ENCODE assay signal across 17 cellular contexts in genomic region chr22:46286006-46286405, GRCh38. TPM values are rescaled to one million over a fixed set of nuclear protein-coding genes. Genes with fewer than 3 reads are reported as not detected.
DNase-seq lines count a peak whose midpoint lies in the region; ATAC-seq lines count a peak whose summit lies in the region.
"Had no signal": no experiment of that assay in that cellular context is flagged by ENCODE, and none has a peak within 500 bp of the region (broad histone marks: within the 10 kb centered on the region; RNA-seq: fewer than 3 reads in every experiment).

No MANE protein-coding gene starts in this region.

- peaks cover 90% of the 10 kb centered on the region for H3K36me3 ChIP-seq in adipocyte (ENCODE audit: control insufficient read depth, insufficient read depth, low read length, severe bottlenecking)

- no peak for DNase-seq in activated T-cell treated with anti-CD3 and anti-CD28 coated beads, Interleukin-2, amount 50 U/mL, for 72 hours
- DNase-seq in activated T-cell treated with anti-CD3 and anti-CD28 coated beads, Interleukin-2, amount 50 U/mL, for 48 hours, result no peak
- DNase-seq in adipocyte (ENCODE audit: low read depth) (peak; percentile 63), fibroblast of peridontal ligament (ENCODE audit: extremely low read depth) (peak; percentile 91), nucleus accumbens (lab: John Stamatoyannopoulos, UW) (no peak), NOMO-1 treated with dmso at 0.1 percent for 144 hours (lab: John Stamatoyannopoulos, UW; ENCODE audit: unreplicated experiment) (no peak)
- DNase-seq: COR-L47, DMS153, EL, KBM-7, NCI-H1417 treated with DMSO at 0.1 percent for 48 hours, NCI-H1930, NCI-H2171, NCI-H446 had no signal

- H3K9ac ChIP-seq in adipocyte (ENCODE audit: low read length), result no peak overlapping the region

- no peaks in the 10 kb centered on the region for H3K27me3 Mint-ChIP-seq in activated T-cell treated with anti-CD3 and anti-CD28 coated beads, Interleukin-2, amount 50 U/mL, for 72 hours (ENCODE audit: low read depth)

- ATAC-seq in activated T-cell treated with anti-CD3 and anti-CD28 coated beads, Interleukin-2, amount 50 U/mL, for 72 hours (replicated peaks in 1 of 2), result no peak
- no peak for ATAC-seq in HG02623 (IDR thresholded peaks at IDR 0.05; ENCODE audit: unreplicated experiment)

- no peaks in the 10 kb centered on the region for H3K27me3 ChIP-seq in adipocyte (replicated peaks; ENCODE audit: control insufficient read depth, insufficient read depth, low read length)

- H3K36me3 Mint-ChIP-seq in activated T-cell treated with anti-CD3 and anti-CD28 coated beads, Interleukin-2, amount 50 U/mL, for 72 hours (ENCODE audit: insufficient read depth in 2 of 2), result peaks cover 0 to 2% of the 10 kb centered on the region in 2 donors

- no peaks in the 10 kb centered on the region for H3K9me3 Mint-ChIP-seq in activated T-cell treated with anti-CD3 and anti-CD28 coated beads, Interleukin-2, amount 50 U/mL, for 72 hours

- no peak overlapping the region for H3K4me3 ChIP-seq in adipocyte (ENCODE audit: low read length)

- no peaks in the 10 kb centered on the region for H3K9me3 ChIP-seq in adipocyte (ENCODE audit: control insufficient read depth, low read length)

- no peak overlapping the region for H3K4me3 Mint-ChIP-seq in activated T-cell treated with anti-CD3 and anti-CD28 coated beads, Interleukin-2, amount 50 U/mL, for 72 hours
- H3K4me3 Mint-ChIP-seq: CD14-positive monocyte had no signal

- H3K4me1 Mint-ChIP-seq in activated T-cell treated with anti-CD3 and anti-CD28 coated beads, Interleukin-2, amount 50 U/mL, for 72 hours (ENCODE audit: low read depth), result peaks cover 7% of the 10 kb centered on the region

- H3K4me1 ChIP-seq in adipocyte (ENCODE audit: control insufficient read depth, insufficient read depth, low read length), result peaks cover 7% of the 10 kb centered on the region

- peak overlapping the region; percentile 28 for H3K27ac Mint-ChIP-seq in activated T-cell treated with anti-CD3 and anti-CD28 coated beads, Interleukin-2, amount 50 U/mL, for 72 hours

RNA-seq across cellular contexts. Expression of gene GTSE1, which starts 10.7 kb away (rescaled TPM):
- 10 to 100 TPM; 54.2 to 60.5 TPM for total RNA-seq in activated T-cell treated with anti-CD3 and anti-CD28 coated beads, Interleukin-2, amount 50 U/mL, for 72 hours

RNA-seq across cellular contexts. Expression of gene TTC38, which starts 18.2 kb away (rescaled TPM):
- 10 to 100 TPM; 10.1 to 16.5 TPM for total RNA-seq in activated T-cell treated with anti-CD3 and anti-CD28 coated beads, Interleukin-2, amount 50 U/mL, for 72 hours

RNA-seq across cellular contexts. Expression of gene PKDREJ, which starts 22.9 kb away (rescaled TPM):
- not detected for total RNA-seq in activated T-cell treated with anti-CD3 and anti-CD28 coated beads, Interleukin-2, amount 50 U/mL, for 72 hours
- total RNA-seq: A673 had no signal

RNA-seq across cellular contexts. Expression of gene CDPF1, which starts 35.9 kb away (rescaled TPM):
- total RNA-seq in activated T-cell treated with anti-CD3 and anti-CD28 coated beads, Interleukin-2, amount 50 U/mL, for 72 hours, result 10 to 100 TPM; 13.1 to 14.9 TPM

RNA-seq across cellular contexts. Expression of gene TRMU, which starts 49.5 kb away (rescaled TPM):
- 10 to 100 TPM; 65.3 to 69.7 TPM for total RNA-seq in activated T-cell treated with anti-CD3 and anti-CD28 coated beads, Interleukin-2, amount 50 U/mL, for 72 hours

Comparison
In these comparisons a context has a peak if more than half of its experiments do, and no peak if none do; other contexts are left out.
1. DNase-seq: peak in adipocyte (single experiment) and fibroblast of peridontal ligament (single experiment); none in activated T-cell treated with anti-CD3 and anti-CD28 coated beads, Interleukin-2, amount 50 U/mL, for 72 hours (0 of 2), activated T-cell treated with anti-CD3 and anti-CD28 coated beads, Interleukin-2, amount 50 U/mL, for 48 hours (0 of 2), nucleus accumbens (0 of 56) and NOMO-1 treated with dmso at 0.1 percent for 144 hours (single experiment).